ENCODE assay signal across 18 cellular contexts in genomic region chr19:3591876-3592613, GRCh38. TPM values are rescaled to one million over a fixed set of nuclear protein-coding genes. Genes with fewer than 3 reads are reported as not detected.
"Had no signal": no experiment of that assay in that cellular context is flagged by ENCODE, and none has a peak within 500 bp of the region (broad histone marks: within the 10 kb centered on the region; RNA-seq: fewer than 3 reads in every experiment).

No MANE protein-coding gene starts in this region.

- H3K27me3 Mint-ChIP-seq: activated CD4-positive, alpha-beta memory T cell treated with anti-CD3 and anti-CD28 coated beads for 36 hours; activated CD4-positive, alpha-beta T cell treated with anti-CD3 and anti-CD28 coated beads for 36 hours; activated CD8-positive, alpha-beta memory T cell treated with anti-CD3 and anti-CD28 coated beads, Interleukin-2, amount 10 ng/mL, durations not matched to agents 7 days and 5 days; activated naive CD4-positive, alpha-beta T cell treated with anti-CD3 and anti-CD28 coated beads, Interleukin-2, amount 50 U/mL, for 24 hours; activated T-cell treated with anti-CD3 and anti-CD28 coated beads, Interleukin-2, amount 50 U/mL, for 24 hours; effector memory CD8-positive, alpha-beta T cell had no signal

- H3K36me3 ChIP-seq: brain microvascular endothelial cell, transverse colon, vagina had no signal

- H3K9me3 ChIP-seq: gastroesophageal sphincter, transverse colon, vagina had no signal

- H3K36me3 Mint-ChIP-seq: activated CD4-positive, alpha-beta memory T cell treated with anti-CD3 and anti-CD28 coated beads for 36 hours; activated CD8-positive, alpha-beta memory T cell treated with anti-CD3 and anti-CD28 coated beads, Interleukin-2, amount 10 ng/mL, durations not matched to agents 7 days and 5 days; activated naive CD4-positive, alpha-beta T cell treated with anti-CD3 and anti-CD28 coated beads, Interleukin-2, amount 50 U/mL, for 24 hours; stimulated activated effector memory CD8-positive, alpha-beta T cell treated with anti-CD3 and anti-CD28 coated beads, Interleukin-12 subunit alpha, Interleukin-12 subunit beta, amount 100 ng/mL, for 72 hours had no signal

- H3K4me3 Mint-ChIP-seq: activated CD4-positive, alpha-beta memory T cell treated with anti-CD3 and anti-CD28 coated beads for 36 hours; activated CD4-positive, alpha-beta T cell treated with anti-CD3 and anti-CD28 coated beads for 36 hours; activated CD8-positive, alpha-beta memory T cell treated with anti-CD3 and anti-CD28 coated beads, Interleukin-2, amount 10 ng/mL, durations not matched to agents 7 days and 5 days; activated naive CD4-positive, alpha-beta T cell treated with anti-CD3 and anti-CD28 coated beads, Interleukin-2, amount 50 U/mL, for 24 hours; activated T-cell treated with anti-CD3 and anti-CD28 coated beads, Interleukin-2, amount 50 U/mL, for 24 hours; effector memory CD8-positive, alpha-beta T cell; stimulated activated effector memory CD8-positive, alpha-beta T cell treated with anti-CD3 and anti-CD28 coated beads, Interleukin-12 subunit alpha, Interleukin-12 subunit beta, amount 100 ng/mL, for 72 hours had no signal

- ATAC-seq: activated CD4-positive, alpha-beta T cell treated with anti-CD3 and anti-CD28 coated beads for 36 hours; activated CD8-positive, alpha-beta memory T cell treated with anti-CD3 and anti-CD28 coated beads, Interleukin-2, amount 10 ng/mL, durations not matched to agents 7 days and 5 days; effector memory CD8-positive, alpha-beta T cell; gastroesophageal sphincter; stimulated activated effector memory CD8-positive, alpha-beta T cell treated with anti-CD3 and anti-CD28 coated beads, Interleukin-12 subunit alpha, Interleukin-12 subunit beta, amount 100 ng/mL, for 72 hours had no signal

- H3K4me3 ChIP-seq: gastroesophageal sphincter, hepatocyte, transverse colon, vagina had no signal

- H3K4me1 Mint-ChIP-seq: activated CD4-positive, alpha-beta T cell treated with anti-CD3 and anti-CD28 coated beads for 36 hours; activated CD8-positive, alpha-beta memory T cell treated with anti-CD3 and anti-CD28 coated beads, Interleukin-2, amount 10 ng/mL, durations not matched to agents 7 days and 5 days; activated naive CD4-positive, alpha-beta T cell treated with anti-CD3 and anti-CD28 coated beads, Interleukin-2, amount 50 U/mL, for 24 hours; stimulated activated effector memory CD8-positive, alpha-beta T cell treated with anti-CD3 and anti-CD28 coated beads, Interleukin-12 subunit alpha, Interleukin-12 subunit beta, amount 100 ng/mL, for 72 hours had no signal

- H3K27me3 ChIP-seq: brain microvascular endothelial cell, gastroesophageal sphincter, vagina had no signal

- H3K27ac ChIP-seq: brain microvascular endothelial cell, epithelial cell of prostate, hepatocyte, transverse colon, vagina had no signal

- H3K4me1 ChIP-seq: vagina had no signal

- H3K9me3 Mint-ChIP-seq: activated naive CD4-positive, alpha-beta T cell treated with anti-CD3 and anti-CD28 coated beads, Interleukin-2, amount 50 U/mL, for 24 hours; activated T-cell treated with anti-CD3 and anti-CD28 coated beads, Interleukin-2, amount 50 U/mL, for 24 hours; effector memory CD8-positive, alpha-beta T cell; stimulated activated effector memory CD8-positive, alpha-beta T cell treated with anti-CD3 and anti-CD28 coated beads, Interleukin-12 subunit alpha, Interleukin-12 subunit beta, amount 100 ng/mL, for 72 hours had no signal

- DNase-seq: activated CD4-positive, alpha-beta memory T cell treated with anti-CD3 and anti-CD28 coated beads for 36 hours; activated CD4-positive, alpha-beta T cell treated with anti-CD3 and anti-CD28 coated beads for 36 hours; activated CD8-positive, alpha-beta memory T cell treated with anti-CD3 and anti-CD28 coated beads, Interleukin-2, amount 10 ng/mL, durations not matched to agents 7 days and 5 days; activated effector memory CD4-positive, alpha-beta T cell treated with anti-CD3 and anti-CD28 coated beads, Interleukin-2, amount 50 U/mL, for 16 hours; activated T-cell treated with anti-CD3 and anti-CD28 coated beads, Interleukin-2, amount 50 U/mL, for 24 hours; amniotic stem cell; brain microvascular endothelial cell; cerebellar nuclear complex; dermis blood vessel endothelial cell; effector memory CD8-positive, alpha-beta T cell; T-helper 2 cell; transverse colon had no signal

- H3K27ac Mint-ChIP-seq: activated CD4-positive, alpha-beta memory T cell treated with anti-CD3 and anti-CD28 coated beads for 36 hours; activated CD4-positive, alpha-beta T cell treated with anti-CD3 and anti-CD28 coated beads for 36 hours; activated CD8-positive, alpha-beta memory T cell treated with anti-CD3 and anti-CD28 coated beads, Interleukin-2, amount 10 ng/mL, durations not matched to agents 7 days and 5 days; activated naive CD4-positive, alpha-beta T cell treated with anti-CD3 and anti-CD28 coated beads, Interleukin-2, amount 50 U/mL, for 24 hours; activated T-cell treated with anti-CD3 and anti-CD28 coated beads, Interleukin-2, amount 50 U/mL, for 24 hours; effector memory CD8-positive, alpha-beta T cell; stimulated activated effector memory CD8-positive, alpha-beta T cell treated with anti-CD3 and anti-CD28 coated beads, Interleukin-12 subunit alpha, Interleukin-12 subunit beta, amount 100 ng/mL, for 72 hours had no signal

RNA-seq across cellular contexts. Expression of gene GIPC3, which starts 6.8 kb away (rescaled TPM):
- total RNA-seq: hepatocyte had no signal
